In the genomic region with DNA sequence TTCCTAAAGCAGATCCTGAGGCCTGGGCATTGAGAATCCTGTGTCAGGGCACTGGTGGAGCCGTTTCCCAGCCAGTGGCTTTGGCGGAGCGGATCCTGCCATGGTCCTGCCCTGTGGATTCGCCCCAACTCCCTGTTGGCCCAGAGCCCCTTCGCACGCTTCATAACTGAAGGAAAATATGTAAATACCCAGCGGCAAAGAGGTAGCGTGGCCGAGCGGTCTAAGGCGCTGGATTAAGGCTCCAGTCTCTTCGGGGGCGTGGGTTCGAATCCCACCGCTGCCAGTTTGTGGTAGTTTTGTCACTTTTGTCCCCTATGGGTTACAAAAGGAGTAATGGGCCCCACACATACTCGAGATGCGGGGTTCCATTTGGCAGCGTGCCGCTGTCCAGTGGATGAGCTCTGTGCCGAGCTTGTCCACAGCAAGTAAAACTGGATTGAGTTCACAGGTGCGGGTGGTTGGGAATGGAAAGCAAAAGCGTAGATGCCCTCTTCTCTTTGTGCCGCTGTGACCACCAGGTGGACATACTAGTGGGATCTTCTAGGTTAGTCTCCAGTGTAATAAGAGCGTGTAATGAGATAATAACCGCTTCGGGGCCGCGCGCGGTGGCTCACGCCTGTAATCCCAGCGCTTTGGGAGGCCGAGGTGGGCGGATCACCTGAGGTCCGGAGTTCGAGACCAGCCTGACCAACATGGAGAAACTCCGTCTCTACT, we compare ENCODE assay signal across 8 cellular contexts. TPM values are rescaled to one million over a fixed set of nuclear protein-coding genes. Genes with fewer than 3 reads are reported as not detected.
A peak's percentile ranks its signal among the peaks of the same experiment; 100 is the strongest.
DNase-seq lines count a peak whose midpoint lies in the region; ATAC-seq and TF ChIP-seq lines count a peak whose summit lies in the region.

No MANE protein-coding gene starts in this region.

- peaks cover 34% of the 10 kb centered on the region for H3K23me2 ChIP-seq in H9 (ENCODE audit: insufficient read length, low read depth, low read length, poor library complexity, severe bottlenecking)

- H3K4me2 ChIP-seq in H9 (ENCODE audit: insufficient read depth, insufficient read length, low read length): peak overlapping the region; percentile 56

- DNase-seq in H9 (peak; percentile 87), esophagus muscularis mucosa (ENCODE audit: extremely low spot score) (no peak), natural killer cell (peak; percentile 57), type B pancreatic cell (ENCODE audit: extremely low spot score, unreplicated experiment) (peak; percentile 85), DMS153 treated with DMSO at 0.1 percent for 48 hours (lab: John Stamatoyannopoulos, UW; ENCODE audit: unreplicated experiment) (no peak), NCI-H2029 treated with DMSO at 0.1 percent for 48 hours (lab: John Stamatoyannopoulos, UW) (no peak), SIG-M5 treated with dmso at 0.1 percent for 504 hours (lab: John Stamatoyannopoulos, UW; ENCODE audit: unreplicated experiment) (no peak)
- peak; percentile 83 for DNase-seq in activated CD4-positive, alpha-beta T cell treated with anti-CD3 and anti-CD28 coated beads, Interleukin-2, amount 10 ng/mL, durations not matched to agents 24 days and 14 days

- no peak overlapping the region for H2BK120ac ChIP-seq in H9 (ENCODE audit: low read depth, low read length, poor library complexity, severe bottlenecking)

- H3K4ac ChIP-seq in H9 (ENCODE audit: low read depth, low read length): no peak overlapping the region

- no peak overlapping the region for H2AK5ac ChIP-seq in H9 (ENCODE audit: insufficient read length, low read length)

- H4K91ac ChIP-seq in H9 (ENCODE audit: insufficient read length, low read depth, low read length): no peak overlapping the region

- no peaks in the 10 kb centered on the region for H3K9me3 ChIP-seq in H9 (ENCODE audit: control insufficient read depth, low read depth, low read length)
- H3K9me3 ChIP-seq in esophagus muscularis mucosa: no peaks in the 10 kb centered on the region

- H2BK20ac ChIP-seq in H9 (ENCODE audit: low read depth, low read length, poor library complexity, severe bottlenecking): no peak overlapping the region

- no peak overlapping the region for H2AFZ ChIP-seq in H9 (ENCODE audit: low read length)

- no peak overlapping the region for H2BK5ac ChIP-seq in H9 (ENCODE audit: insufficient read length, low read length)

- no peak overlapping the region for H3K23ac ChIP-seq in H9 (ENCODE audit: insufficient read length, low read depth, low read length)

- H3K27ac ChIP-seq in H9 (ENCODE audit: insufficient read length, low read depth, low read length): no peak overlapping the region
- H3K27ac ChIP-seq in esophagus muscularis mucosa (replicated peaks in 1 of 4): peak overlapping the region; percentile 87 to 95 (median 92)

- peak overlapping the region in 2 of 3 experiments; percentile 88; a peak in 4 of 7 replicates for H3K27ac Mint-ChIP-seq in H9
- peak overlapping the region; percentile 95 for H3K27ac Mint-ChIP-seq in activated CD4-positive, alpha-beta T cell treated with anti-CD3 and anti-CD28 coated beads, Interleukin-2, amount 10 ng/mL, durations not matched to agents 24 days and 14 days
- peak overlapping the region; percentile 99 to 100 for H3K27ac Mint-ChIP-seq in natural killer cell
- peak overlapping the region; percentile 98 for H3K27ac Mint-ChIP-seq in type B pancreatic cell

- no peak overlapping the region for H3T11ph ChIP-seq in H9 (ENCODE audit: low read length)

- no peak for TF ChIP-seq EP300 in esophagus muscularis mucosa (IDR thresholded peaks at IDR 0.05)

- peaks cover 15 to 17% of the 10 kb centered on the region in 2 experiments for H3K9me3 Mint-ChIP-seq in H9
- H3K9me3 Mint-ChIP-seq in activated CD4-positive, alpha-beta T cell treated with anti-CD3 and anti-CD28 coated beads, Interleukin-2, amount 10 ng/mL, durations not matched to agents 24 days and 14 days: no peaks in the 10 kb centered on the region
- H3K9me3 Mint-ChIP-seq in natural killer cell: no peaks in the 10 kb centered on the region
- no peaks in the 10 kb centered on the region for H3K9me3 Mint-ChIP-seq in type B pancreatic cell

- H3K9ac ChIP-seq in H9 (ENCODE audit: extremely low read depth, insufficient read length, low read length): peak overlapping the region; percentile 3

- whole genome bisulfite sequencing in H9 (ENCODE audit: extremely low coverage, insufficient read length, low lambda C conversion rate): no CpG with 5 or more reads among the region's 37 CpGs
- 14% methylated on average over 12 of the region's 37 CpGs for WGBS in esophagus muscularis mucosa

- no peak overlapping the region for H3K18ac ChIP-seq in H9 (ENCODE audit: insufficient read length, low read depth, low read length)

- no peak overlapping the region for H4K8ac ChIP-seq in H9 (replicated peaks; ENCODE audit: insufficient read length, low read depth, low read length)

- no peaks in the 10 kb centered on the region for H4K20me1 ChIP-seq in H9 (ENCODE audit: control insufficient read depth, insufficient read depth, insufficient read length)

- H3K4me1 ChIP-seq in H9 (ENCODE audit: insufficient read depth, low read length) (no peaks in the 10 kb centered on the region), esophagus muscularis mucosa (peaks cover 12 to 62% (median 50%) of the 10 kb centered on the region in 4 donors)

- H3K79me2 ChIP-seq in H9 (ENCODE audit: insufficient read depth, low read length): no peaks in the 10 kb centered on the region

- peak overlapping the region; percentile 76 to 84 (median 78) for H3K4me3 ChIP-seq in esophagus muscularis mucosa

- H2BK12ac ChIP-seq in H9 (ENCODE audit: insufficient read length, low read depth, low read length): no peak overlapping the region

- H3K36me3 Mint-ChIP-seq in H9 (ENCODE audit: insufficient read depth in 1 of 3, low read depth in 3 of 3): peaks cover 0 to 5% (median 3%) of the 10 kb centered on the region in 3 experiments; a peak in 4 of 7 replicates
- H3K36me3 Mint-ChIP-seq in activated CD4-positive, alpha-beta T cell treated with anti-CD3 and anti-CD28 coated beads, Interleukin-2, amount 10 ng/mL, durations not matched to agents 24 days and 14 days (ENCODE audit: low read depth): peaks cover 9% of the 10 kb centered on the region
- peaks cover 10% of the 10 kb centered on the region for H3K36me3 Mint-ChIP-seq in natural killer cell
- H3K36me3 Mint-ChIP-seq in type B pancreatic cell: peaks cover 9% of the 10 kb centered on the region

- no peak overlapping the region for H4K5ac ChIP-seq in H9 (ENCODE audit: insufficient read length, low read depth, low read length)

- H3K4me3 Mint-ChIP-seq in H9: peak overlapping the region; percentile 91 to 92
- peak overlapping the region; percentile 92 for H3K4me3 Mint-ChIP-seq in activated CD4-positive, alpha-beta T cell treated with anti-CD3 and anti-CD28 coated beads, Interleukin-2, amount 10 ng/mL, durations not matched to agents 24 days and 14 days
- H3K4me3 Mint-ChIP-seq in natural killer cell: peak overlapping the region; percentile 100
- peak overlapping the region; percentile 97 for H3K4me3 Mint-ChIP-seq in type B pancreatic cell

- H3K36me3 ChIP-seq in esophagus muscularis mucosa: no peaks in the 10 kb centered on the region

- no peaks in the 10 kb centered on the region for H3K79me1 ChIP-seq in H9 (ENCODE audit: insufficient read depth, low read depth, low read length, poor library complexity, severe bottlenecking)

- peak; percentile 50; the same call in 2 of the 3 replicates for TF ChIP-seq CTCF in H9 (conservative IDR thresholded peaks at IDR 0.05)
- peak in 1 of 3 experiments; percentile 7 for TF ChIP-seq CTCF in esophagus muscularis mucosa (IDR thresholded peaks at IDR 0.05)
- TF ChIP-seq CTCF in natural killer cell (IDR thresholded peaks at IDR 0.05): no peak
- TF ChIP-seq CTCF in type B pancreatic cell (conservative IDR thresholded peaks at IDR 0.05): peak; percentile 65

- no peak for TF ChIP-seq POLR2A in esophagus muscularis mucosa (IDR thresholded peaks at IDR 0.05; ENCODE audit: low read depth)

- H3K56ac ChIP-seq in H9 (ENCODE audit: insufficient read length, low read depth, low read length): no peak overlapping the region

- intact Hi-C loops in activated CD4-positive, alpha-beta T cell treated with anti-CD3 and anti-CD28 coated beads, Interleukin-2, amount 10 ng/mL, durations not matched to agents 24 days and 14 days (cut with micrococcal nuclease): loop anchor here (1.0 to 10.0 kb wide), 3 partner anchors 15 to 383 kb away; a partner anchor contains a TSS
- intact Hi-C loops in esophagus muscularis mucosa (cut with DNase I) (no loop called here), natural killer cell (cut with micrococcal nuclease) (loop anchor here (1.0 to 10.0 kb wide), 4 partner anchors 20 to 383 kb away; a partner anchor contains a TSS)

- no peak for ATAC-seq in natural killer cell

- H2BK15ac ChIP-seq in H9 (ENCODE audit: low read depth, low read length): no peak overlapping the region

- H3K27me3 ChIP-seq in H9 (ENCODE audit: insufficient read depth, low read length): peaks cover 16% of the 10 kb centered on the region
- H3K27me3 ChIP-seq in esophagus muscularis mucosa: no peaks in the 10 kb centered on the region

- H3K4me1 Mint-ChIP-seq in H9 (peaks cover 13 to 29% of the 10 kb centered on the region in 2 experiments), natural killer cell (peaks cover 63 to 75% of the 10 kb centered on the region in 2 donors), type B pancreatic cell (ENCODE audit: unreplicated experiment) (peaks cover 11% of the 10 kb centered on the region)
- H3K4me1 Mint-ChIP-seq in activated CD4-positive, alpha-beta T cell treated with anti-CD3 and anti-CD28 coated beads, Interleukin-2, amount 10 ng/mL, durations not matched to agents 24 days and 14 days: peaks cover 49% of the 10 kb centered on the region

- peaks cover 41% of the 10 kb centered on the region for H3K27me3 Mint-ChIP-seq in H9 (ENCODE audit: low read depth)
- H3K27me3 Mint-ChIP-seq in activated CD4-positive, alpha-beta T cell treated with anti-CD3 and anti-CD28 coated beads, Interleukin-2, amount 10 ng/mL, durations not matched to agents 24 days and 14 days: peaks cover 10% of the 10 kb centered on the region
- H3K27me3 Mint-ChIP-seq in natural killer cell (ENCODE audit: low read depth in 2 of 2): peaks cover 6 to 11% of the 10 kb centered on the region in 2 donors
- peaks cover 26% of the 10 kb centered on the region for H3K27me3 Mint-ChIP-seq in type B pancreatic cell

- H3K14ac ChIP-seq in H9 (ENCODE audit: insufficient read depth, low read length): no peak overlapping the region

RNA-seq across cellular contexts. Expression of a gene that starts 17.3 kb away (rescaled TPM):
- total RNA-seq in H9 (2021) (not detected in 2 replicates), esophagus muscularis mucosa (1 to 10 TPM; 2.1 to 5.8 (median 3.4) TPM), natural killer cell (1 to 10 TPM in 1 of 3 donors, under 1 TPM in 1, not detected in 1; 0.73 to 1.2 TPM), type B pancreatic cell (ENCODE audit: low replicate concordance) (0.58 and 0.76 TPM in 2 replicates)
- total RNA-seq in activated CD4-positive, alpha-beta T cell treated with anti-CD3 and anti-CD28 coated beads, Interleukin-2, amount 10 ng/mL, durations not matched to agents 24 days and 14 days: 2.7 TPM in 2 replicates

RNA-seq across cellular contexts. Expression of a gene that starts 35.4 kb away (rescaled TPM):
- total RNA-seq in H9 (2021) (33.5 and 34.2 TPM in 2 replicates), esophagus muscularis mucosa (10 to 100 TPM in 3 of 4 donors, 1 to 10 TPM in 1; 9.8 to 22.4 (median 18.2) TPM), natural killer cell (10 to 100 TPM; 33.4 to 41.6 (median 36.0) TPM), type B pancreatic cell (ENCODE audit: low replicate concordance) (22.1 and 31.2 TPM in 2 replicates)
- 31.6 and 35.2 TPM in 2 replicates for total RNA-seq in activated CD4-positive, alpha-beta T cell treated with anti-CD3 and anti-CD28 coated beads, Interleukin-2, amount 10 ng/mL, durations not matched to agents 24 days and 14 days

RNA-seq across cellular contexts. Expression of a gene that starts 40.3 kb away (rescaled TPM):
- total RNA-seq in H9 (2021): not detected in 2 replicates
- not detected in 2 replicates for total RNA-seq in activated CD4-positive, alpha-beta T cell treated with anti-CD3 and anti-CD28 coated beads, Interleukin-2, amount 10 ng/mL, durations not matched to agents 24 days and 14 days
- not detected for total RNA-seq in esophagus muscularis mucosa
- not detected for total RNA-seq in natural killer cell
- not detected in 2 replicates for total RNA-seq in type B pancreatic cell (ENCODE audit: low replicate concordance)

RNA-seq across cellular contexts. Expression of a gene that starts 56.0 kb away (rescaled TPM):
- total RNA-seq in H9 (2021) (2,548 and 2,552 TPM in 2 replicates), esophagus muscularis mucosa (1,000 to 10,000 TPM; 1,252 to 1,898 (median 1,625) TPM), natural killer cell (1,000 to 10,000 TPM; 1,089 to 1,233 (median 1,138) TPM), type B pancreatic cell (ENCODE audit: low replicate concordance) (1,864 and 2,055 TPM in 2 replicates)
- total RNA-seq in activated CD4-positive, alpha-beta T cell treated with anti-CD3 and anti-CD28 coated beads, Interleukin-2, amount 10 ng/mL, durations not matched to agents 24 days and 14 days: 2,172 and 2,196 TPM in 2 replicates

RNA-seq across cellular contexts. Expression of a gene that starts 56.7 kb away (rescaled TPM):
- total RNA-seq in H9 (2021) (not detected in 2 replicates), esophagus muscularis mucosa (not detected), natural killer cell (not detected), type B pancreatic cell (ENCODE audit: low replicate concordance) (not detected in 2 replicates)
- not detected in 2 replicates for total RNA-seq in activated CD4-positive, alpha-beta T cell treated with anti-CD3 and anti-CD28 coated beads, Interleukin-2, amount 10 ng/mL, durations not matched to agents 24 days and 14 days

Comparison
In these comparisons a context has a peak if more than half of its experiments do, and no peak if none do; other contexts are left out.
1. DNase-seq: peak in H9 (single experiment), activated CD4-positive, alpha-beta T cell treated with anti-CD3 and anti-CD28 coated beads, Interleukin-2, amount 10 ng/mL, durations not matched to agents 24 days and 14 days (single experiment), natural killer cell (single experiment) and type B pancreatic cell (single experiment); none in esophagus muscularis mucosa (single experiment), DMS153 treated with DMSO at 0.1 percent for 48 hours (single experiment), NCI-H2029 treated with DMSO at 0.1 percent for 48 hours (single experiment) and SIG-M5 treated with dmso at 0.1 percent for 504 hours (single experiment).
2. Peak in every context shown above with its lines, with median percentiles within 50 percentile points of each other: H3K27ac Mint-ChIP-seq and H3K4me3 Mint-ChIP-seq.